ENCODE assay signal across 8 cellular contexts in the genomic region with DNA sequence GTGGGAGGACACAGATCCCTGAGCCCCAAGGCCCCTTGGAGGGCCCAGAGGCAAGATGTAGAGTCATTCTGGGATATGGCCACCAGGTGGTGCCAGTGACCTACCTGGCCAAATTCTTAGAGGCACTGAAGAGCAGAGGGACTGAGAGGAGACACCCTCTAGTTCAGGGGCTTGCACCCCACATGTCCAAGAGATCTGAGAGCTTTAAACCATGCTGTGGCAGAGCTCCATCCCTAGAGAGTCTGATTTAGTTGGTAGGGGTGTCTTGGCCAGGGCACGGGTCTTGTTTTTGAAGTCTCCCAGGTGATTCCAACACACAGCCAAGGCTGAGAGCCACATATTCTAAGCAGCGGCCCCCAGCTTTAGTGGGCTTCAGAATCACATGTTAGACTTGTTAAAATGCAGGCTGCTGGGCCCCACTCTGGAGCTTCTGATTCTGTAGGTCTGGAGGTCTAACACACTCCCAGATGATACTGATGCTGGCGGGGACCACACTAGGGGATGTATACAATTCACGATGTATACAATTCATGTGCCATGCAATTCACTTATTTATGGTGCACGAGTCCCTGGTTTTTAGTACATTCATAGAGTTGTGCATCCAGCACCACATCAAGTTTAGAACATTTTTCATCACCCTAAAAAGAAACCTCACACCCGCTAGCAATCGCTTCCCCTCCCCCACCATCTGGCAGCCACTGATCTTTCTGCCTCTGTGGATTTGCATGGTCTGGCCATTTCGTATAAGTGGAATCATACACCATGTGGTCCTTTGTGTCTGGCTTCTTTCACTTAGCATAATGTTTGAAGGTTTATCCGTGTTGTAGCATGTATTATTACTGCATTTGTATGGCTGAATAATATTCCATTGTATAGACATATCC. TPM values are rescaled to one million over a fixed set of nuclear protein-coding genes. Genes with fewer than 3 reads are reported as not detected.
DNase-seq lines count a peak whose midpoint lies in the region; ATAC-seq and TF ChIP-seq lines count a peak whose summit lies in the region.

No MANE protein-coding gene starts in this region.

- no peaks in the 10 kb centered on the region for H3K36me3 Mint-ChIP-seq in neural crest cell (ENCODE audit: low read depth)

- H3K4me3 ChIP-seq in OCI-LY7 (ENCODE audit: low read depth, low read length, poor library complexity, severe bottlenecking) (no peak overlapping the region), fibroblast of lung (replicated peaks in 1 of 4; ENCODE audit: control extremely low read depth in 1 of 4, insufficient read depth in 1 of 4, low read depth in 3 of 4, low read length in 4 of 4) (no peak overlapping the region)

- H3K36me3 ChIP-seq in OCI-LY7 (ENCODE audit: insufficient read depth, low read length) (peaks cover 73% of the 10 kb centered on the region), fibroblast of lung (ENCODE audit: control insufficient read depth, insufficient read depth, low read length) (no peaks in the 10 kb centered on the region)

- H4K20me1 ChIP-seq in OCI-LY7 (ENCODE audit: insufficient read depth, low read length), result no peaks in the 10 kb centered on the region
- no peaks in the 10 kb centered on the region for H4K20me1 ChIP-seq in fibroblast of lung (ENCODE audit: control insufficient read depth, extremely low read depth, insufficient read depth, low read length)

- in situ Hi-C loops in Caki2 (cut with HindIII; ENCODE audit: low pct_unique_long_range_greater_than_20kb, low sequenced_read_pairs), result no loop called here

- intact Hi-C loops in OCI-LY7 (cut with micrococcal nuclease; ENCODE audit: unreplicated experiment), result loop anchor here (1.0 to 2.0 kb wide), 3 partner anchors 209 to 330 kb away; a partner anchor contains a TSS

- no TSS peak for BruUV-seq in OCI-LY7 (replicated peaks; lab: Mats Ljungman, UMichigan)

- H3K4me3 Mint-ChIP-seq in neural crest cell, result no peak overlapping the region

- H3K9me3 ChIP-seq in OCI-LY7 (ENCODE audit: low read length) (no peaks in the 10 kb centered on the region), fibroblast of lung (ENCODE audit: control insufficient read depth, insufficient read depth, low read depth, low read length) (no peaks in the 10 kb centered on the region)

- no peaks in the 10 kb centered on the region for H3K79me2 ChIP-seq in OCI-LY7 (ENCODE audit: insufficient read depth, low read depth, low read length)
- H3K79me2 ChIP-seq in fibroblast of lung (ENCODE audit: control insufficient read depth, insufficient read depth, low read length), result no peaks in the 10 kb centered on the region

- H3K9ac ChIP-seq in fibroblast of lung (ENCODE audit: insufficient read depth, low read length), result no peak overlapping the region

- H3K9me3 Mint-ChIP-seq in neural crest cell, result no peaks in the 10 kb centered on the region

- peak; percentile 48 for DNase-seq in Caki2 (ENCODE audit: low read depth)
- DNase-seq in OCI-LY7 (ENCODE audit: low spot score), result peak; percentile 75
- peak; percentile 69 for DNase-seq in activated T-cell treated with anti-CD3 and anti-CD28 coated beads for 48 hours (ENCODE audit: low read depth)
- DNase-seq in fibroblast of lung (ENCODE audit: low read depth in 2 of 2), result peak; percentile 39 to 69
- peak; percentile 71 for DNase-seq in neural crest cell (ENCODE audit: low read depth, low spot score)
- peak in 40 of 49 donors; percentile 5 to 70 (median 38) for DNase-seq in substantia nigra (lab: John Stamatoyannopoulos, UW)

- H3K27ac ChIP-seq in OCI-LY7 (ENCODE audit: low read depth, low read length, poor library complexity, severe bottlenecking) (no peak overlapping the region), fibroblast of lung (ENCODE audit: insufficient read depth, low read length) (no peak overlapping the region), substantia nigra (ENCODE audit: low read depth, low read length, poor library complexity, severe bottlenecking) (no peak overlapping the region)

- H3K27ac Mint-ChIP-seq in neural crest cell (ENCODE audit: unreplicated experiment), result no peak overlapping the region

- peak; percentile 93 for TF ChIP-seq CTCF in OCI-LY7 (conservative IDR thresholded peaks at IDR 0.05; ENCODE audit: low read length)
- TF ChIP-seq CTCF in fibroblast of lung (conservative IDR thresholded peaks at IDR 0.05 in 1 of 2, IDR thresholded peaks at IDR 0.05 in 1 of 2; ENCODE audit: low read depth in 1 of 2, low read length in 2 of 2), result peak; percentile 85 to 92
- TF ChIP-seq CTCF in neural crest cell (conservative IDR thresholded peaks at IDR 0.05), result peak; percentile 91

- ATAC-seq in HG02840 (IDR thresholded peaks at IDR 0.05; ENCODE audit: low FRiP score, unreplicated experiment), result peak; percentile 62
- no peak for ATAC-seq in GM21723 (IDR thresholded peaks at IDR 0.05; ENCODE audit: unreplicated experiment)

- H2AFZ ChIP-seq in OCI-LY7 (ENCODE audit: low read length) (no peak overlapping the region), fibroblast of lung (ENCODE audit: low read length) (no peak overlapping the region)

- POLR2A ChIA-PET in OCI-LY7 (lab: Charles Lee), result interaction anchor here (0.9 to 1.2 kb wide), 2 partner anchors 19 to 211 kb away, joined by 3 read pairs; no protein-coding TSS in a partner anchor

- no peaks in the 10 kb centered on the region for H3K9me2 ChIP-seq in OCI-LY7 (ENCODE audit: insufficient read depth, low read length)

- CTCF ChIA-PET in OCI-LY7 (lab: Charles Lee; ENCODE audit: unreplicated experiment), result interaction anchor here (1.1 to 1.6 kb wide), 2 partner anchors 26 to 62 kb away, joined by 3 read pairs; no protein-coding TSS in a partner anchor

- H3K27me3 ChIP-seq in fibroblast of lung (ENCODE audit: control insufficient read depth, insufficient read depth, low read length), result no peaks in the 10 kb centered on the region

- peaks cover 2% of the 10 kb centered on the region for H3K4me1 ChIP-seq in OCI-LY7 (ENCODE audit: insufficient read depth, low read length, poor library complexity, severe bottlenecking)
- peaks cover 11% of the 10 kb centered on the region for H3K4me1 ChIP-seq in fibroblast of lung (ENCODE audit: control insufficient read depth, extremely low read depth, insufficient read depth, low read length)

- H3K4me2 ChIP-seq in OCI-LY7 (ENCODE audit: low read length) (no peak overlapping the region), fibroblast of lung (ENCODE audit: extremely low read depth, insufficient read depth, low read length) (no peak overlapping the region)

- H3K4me1 Mint-ChIP-seq in neural crest cell, result peaks cover 5% of the 10 kb centered on the region

- H3K27me3 Mint-ChIP-seq in neural crest cell (ENCODE audit: low read depth), result no peaks in the 10 kb centered on the region

RNA-seq across cellular contexts. Expression of a gene that starts 52.3 kb away (rescaled TPM):
- total RNA-seq in Caki2 (2014; rRNA removed; shearing (Covaris generic); ENCODE audit: low replicate concordance), result not detected in 2 replicates
- 4.6 and 7.0 TPM in 2 replicates for total RNA-seq in OCI-LY7 (2014; rRNA removed; shearing (Covaris generic))
- total RNA-seq in OCI-LY7 (2022) (5.8 and 6.3 TPM in 2 replicates), fibroblast of lung (not detected in 2 replicates), neural crest cell (not detected in 2 replicates)
- not detected in 2 replicates for polyA plus RNA-seq in fibroblast of lung
- polyA plus RNA-seq in fibroblast of lung (2012), result not detected in 2 replicates
- polyA minus RNA-seq in fibroblast of lung (ENCODE audit: low replicate concordance), result not detected in 2 replicates
